In the genomic region with DNA sequence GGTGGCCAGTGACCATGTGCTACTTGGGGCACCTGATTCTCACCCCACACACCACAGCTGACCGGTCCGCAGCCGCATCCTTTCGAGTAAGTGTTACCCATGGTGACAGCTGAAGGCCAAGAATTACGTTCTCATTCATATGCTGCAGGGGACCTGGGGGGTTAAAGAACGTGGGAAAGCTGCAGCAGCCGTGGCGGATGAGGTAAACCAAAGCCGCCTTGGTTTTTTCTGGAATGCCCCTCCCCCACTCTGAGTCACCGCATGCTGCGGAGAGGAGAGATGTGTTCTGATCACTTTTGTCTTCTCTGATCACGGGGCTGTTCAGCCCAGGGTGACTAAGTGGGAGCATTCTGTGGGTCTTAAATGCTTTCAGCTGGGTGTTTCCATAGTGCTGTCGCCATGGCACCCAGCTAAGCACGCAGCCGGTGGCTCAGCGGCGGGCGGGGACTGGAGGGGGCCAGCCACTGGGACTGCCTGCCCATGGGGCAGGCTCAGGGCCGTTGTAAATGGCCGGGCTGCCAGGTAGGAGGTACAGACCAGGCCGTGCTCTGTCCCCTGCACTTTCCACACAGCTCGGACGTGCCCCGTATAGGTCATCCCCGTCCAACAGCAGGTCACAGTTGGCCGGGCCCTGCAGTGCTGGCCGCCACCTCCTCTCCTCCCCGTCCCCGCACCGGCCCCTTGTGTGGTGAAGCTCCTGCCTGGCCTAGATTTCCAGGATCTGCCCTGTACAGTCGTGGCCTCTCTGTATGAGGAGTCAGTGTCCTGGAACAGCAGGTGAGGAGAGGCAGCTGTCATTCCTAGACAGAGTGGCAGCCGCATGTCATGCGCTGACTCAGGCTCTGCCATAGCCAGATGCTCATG, we compare ENCODE assay signal across 8 cellular contexts.
DNase-seq lines count a peak whose midpoint lies in the region; TF ChIP-seq lines count a peak whose summit lies in the region.

No MANE protein-coding gene starts in this region.

- intact Hi-C loops in lower leg skin (cut with DNase I; ENCODE audit: low total_unique reads): loop anchor here (5.0 kb wide), 2 partner anchors 58 to 73 kb away; a partner anchor contains a TSS

- peak overlapping the region; percentile 12 to 69 for H3K27ac ChIP-seq in coronary artery

- H3K4me3 ChIP-seq in coronary artery (peak overlapping the region; percentile 39), lower leg skin (ENCODE audit: low read depth, poor library complexity, severe bottlenecking) (no peak overlapping the region)

- no peak for TF ChIP-seq POLR2A in lower leg skin (IDR thresholded peaks at IDR 0.05)

- DNase-seq in H4 (ENCODE audit: low spot score) (peak; percentile 99), NCI-H226 (peak; percentile 98), coronary artery (ENCODE audit: low spot score) (peak; percentile 90), lower leg skin (ENCODE audit: low spot score in 2 of 2) (peak; percentile 91 to 97), SKM-1 (lab: John Stamatoyannopoulos, UW; ENCODE audit: unreplicated experiment) (no peak), Kasumi-1 (lab: John Stamatoyannopoulos, UW) (no peak)
- peak; percentile 87 for DNase-seq in activated CD4-positive, alpha-beta T cell treated with anti-CD3 and anti-CD28 coated beads, Interleukin-2, amount 50 U/mL, for 1 hour
- peak; percentile 92 for DNase-seq in stimulated activated CD4-positive, alpha-beta T cell treated with anti-CD3 and anti-CD28 coated beads, Interleukin-4, amount 100 ng/mL, for 24 hours

- TF ChIP-seq CTCF in coronary artery (IDR thresholded peaks at IDR 0.05) (no peak), lower leg skin (IDR thresholded peaks at IDR 0.05) (no peak)

- WGBS in lower leg skin, 2 donors: 22 to 34% methylated on average over 25 to 28 of the region's 33 CpGs

Comparison
In these comparisons a context has a peak if more than half of its experiments do, and no peak if none do; other contexts are left out.
1. DNase-seq: peak in H4 (single experiment), NCI-H226 (single experiment), activated CD4-positive, alpha-beta T cell treated with anti-CD3 and anti-CD28 coated beads, Interleukin-2, amount 50 U/mL, for 1 hour (single experiment), coronary artery (single experiment), lower leg skin (2 of 2) and stimulated activated CD4-positive, alpha-beta T cell treated with anti-CD3 and anti-CD28 coated beads, Interleukin-4, amount 100 ng/mL, for 24 hours (single experiment); none in SKM-1 (single experiment) and Kasumi-1 (0 of 2).